In genomic region chr17:83078378-83079339, GRCh38 we compare ENCODE assay signal across 1 cellular context.
TF ChIP-seq lines count a peak whose summit lies in the region.

No MANE protein-coding gene starts in this region.

TF ChIP-seq in HEK293, 187 proteins besides CTCF, POLR2A, EP300 and RAD21 (continued from another document):
- TF ChIP-seq ZNF398 (tag by site-specific recombination; IDR thresholded peaks at IDR 0.05) (0 out of 2 replicates have a peak, but pooled peaks have one; percentile 36), PRDM1 (tag by site-specific recombination; IDR thresholded peaks at IDR 0.05) (no peak), KLF8 (tag by site-specific recombination; IDR thresholded peaks at IDR 0.05) (0 out of 2 replicates have a peak, but pooled peaks have one; percentile 11), KLF1 (tag by site-specific recombination; IDR thresholded peaks at IDR 0.05) (peak; percentile 53), HOXA7 (CRISPR knock-in tag; IDR thresholded peaks at IDR 0.05; ENCODE audit: borderline replicate concordance) (no peak), MYNN (tag by site-specific recombination; IDR thresholded peaks at IDR 0.05; ENCODE audit: borderline replicate concordance) (no peak), GLIS1 (tag by site-specific recombination; IDR thresholded peaks at IDR 0.05) (peak; percentile 92), ZNF335 (tag by site-specific recombination; conservative IDR thresholded peaks at IDR 0.05) (peak; percentile 69), ZNF600 (tag by site-specific recombination; IDR thresholded peaks at IDR 0.05) (0 out of 2 replicates have a peak, but pooled peaks have one; percentile 17), ZIC2 (tag by site-specific recombination; IDR thresholded peaks at IDR 0.05) (peak; percentile 95), ZNF121 (tag by site-specific recombination; IDR thresholded peaks at IDR 0.05) (no peak), SCRT2 (tag by site-specific recombination; IDR thresholded peaks at IDR 0.05) (peak; percentile 84), ZNF510 (tag by site-specific recombination; IDR thresholded peaks at IDR 0.05; ENCODE audit: insufficient replicate concordance) (no peak), ZNF280C (tag by site-specific recombination; IDR thresholded peaks at IDR 0.05) (no peak), ZNF202 (tag by site-specific recombination; IDR thresholded peaks at IDR 0.05; ENCODE audit: borderline replicate concordance) (no peak), ZEB2 (tag by site-specific recombination; IDR thresholded peaks at IDR 0.05) (0 out of 2 replicates have a peak, but pooled peaks have one; percentile 22), EGR2 (tag by site-specific recombination; IDR thresholded peaks at IDR 0.05; ENCODE audit: low read depth) (peak; percentile 45), SP3 (tag by site-specific recombination; IDR thresholded peaks at IDR 0.05) (0 out of 2 replicates have a peak, but pooled peaks have one; percentile 17), SP2 (tag by site-specific recombination; IDR thresholded peaks at IDR 0.05) (peak; percentile 63), ZSCAN16 (tag by site-specific recombination; IDR thresholded peaks at IDR 0.05) (no peak), FEZF1 (tag by site-specific recombination; IDR thresholded peaks at IDR 0.05) (no peak), ZNF561 (tag by site-specific recombination; IDR thresholded peaks at IDR 0.05; ENCODE audit: borderline replicate concordance) (no peak), ZNF596 (tag by site-specific recombination; IDR thresholded peaks at IDR 0.05) (no peak), ZNF670 (tag by site-specific recombination; IDR thresholded peaks at IDR 0.05; ENCODE audit: low read depth) (no peak), PATZ1 (tag by site-specific recombination; IDR thresholded peaks at IDR 0.05) (peak; percentile 75), GLIS2 (tag by site-specific recombination; IDR thresholded peaks at IDR 0.05) (peak; percentile 83), ZNF560 (tag by site-specific recombination; IDR thresholded peaks at IDR 0.05; ENCODE audit: borderline replicate concordance) (no peak), ZFHX2 (tag by site-specific recombination; conservative IDR thresholded peaks at IDR 0.05) (peak; percentile 71), ZNF366 (tag by site-specific recombination; conservative IDR thresholded peaks at IDR 0.05) (no peak), ZNF148 (tag by site-specific recombination; IDR thresholded peaks at IDR 0.05; ENCODE audit: borderline replicate concordance) (no peak), HIC1 (tag by site-specific recombination; IDR thresholded peaks at IDR 0.05) (peak; percentile 69; the same call in 1 of the 2 replicates)
